8 cellular contexts compared by ENCODE assay signal in genomic region chr11:8683115-8683807, GRCh38. TPM values are rescaled to one million over a fixed set of nuclear protein-coding genes. Genes with fewer than 3 reads are reported as not detected.
A peak's percentile ranks its signal among the peaks of the same experiment; 100 is the strongest.
DNase-seq lines count a peak whose midpoint lies in the region; ATAC-seq and TF ChIP-seq lines count a peak whose summit lies in the region.

No MANE protein-coding gene starts in this region.

- peaks cover 66% of the 10 kb centered on the region for H3K36me3 Mint-ChIP-seq in activated CD4-positive, alpha-beta T cell treated with anti-CD3 and anti-CD28 coated beads, Interleukin-2, amount 10 ng/mL, durations not matched to agents 24 days and 14 days (ENCODE audit: low read depth)
- peaks cover 11% of the 10 kb centered on the region for H3K36me3 Mint-ChIP-seq in T-helper 17 cell (ENCODE audit: low read depth)

- DNase-seq in activated CD4-positive, alpha-beta T cell treated with anti-CD3 and anti-CD28 coated beads, Interleukin-2, amount 10 ng/mL, durations not matched to agents 24 days and 14 days = no peak
- DNase-seq in activated CD4-positive, alpha-beta T cell treated with anti-CD3 and anti-CD28 coated beads for 48 hours = no peak
- peak in 1 of 3 donors; percentile 14 for DNase-seq in T-helper 17 cell
- DNase-seq in NCI-H2196 (lab: John Stamatoyannopoulos, UW; ENCODE audit: unreplicated experiment) = no peak

- peak overlapping the region; percentile 88 to 96 for H3K4me3 ChIP-seq in neutrophil (ENCODE audit: low read depth in 1 of 2, low read length in 1 of 2)

- intact Hi-C loops in activated CD4-positive, alpha-beta T cell treated with anti-CD3 and anti-CD28 coated beads, Interleukin-2, amount 10 ng/mL, durations not matched to agents 24 days and 14 days (cut with micrococcal nuclease) = loop anchor here (5.0 to 10.0 kb wide), 8 partner anchors 71 to 1772 kb away; partner anchors contain the start of genes ADM, AMPD3, EIF3F and IPO7

- H3K9me3 Mint-ChIP-seq in activated CD4-positive, alpha-beta T cell treated with anti-CD3 and anti-CD28 coated beads, Interleukin-2, amount 10 ng/mL, durations not matched to agents 24 days and 14 days = no peaks in the 10 kb centered on the region

- H3K9me3 ChIP-seq in T-helper 17 cell (ENCODE audit: control insufficient read depth, low read length, poor library complexity, severe bottlenecking) (no peaks in the 10 kb centered on the region), neutrophil (no peaks in the 10 kb centered on the region)

- H3K4me3 Mint-ChIP-seq in activated CD4-positive, alpha-beta T cell treated with anti-CD3 and anti-CD28 coated beads, Interleukin-2, amount 10 ng/mL, durations not matched to agents 24 days and 14 days = peak overlapping the region; percentile 97
- H3K4me3 Mint-ChIP-seq in T-helper 17 cell = peak overlapping the region; percentile 94

- ATAC-seq in T-helper 17 cell (peak; percentile 2), esophagus mucosa (peak; percentile 27), HG03469 (IDR thresholded peaks at IDR 0.05; ENCODE audit: unreplicated experiment) (no peak), GM19023 (IDR thresholded peaks at IDR 0.05; ENCODE audit: unreplicated experiment) (no peak)

- H3K27ac ChIP-seq in neutrophil = peak overlapping the region; percentile 93

- no peaks in the 10 kb centered on the region for H3K27me3 Mint-ChIP-seq in activated CD4-positive, alpha-beta T cell treated with anti-CD3 and anti-CD28 coated beads, Interleukin-2, amount 10 ng/mL, durations not matched to agents 24 days and 14 days
- H3K27me3 Mint-ChIP-seq in T-helper 17 cell = no peaks in the 10 kb centered on the region

- H3K4me1 Mint-ChIP-seq in activated CD4-positive, alpha-beta T cell treated with anti-CD3 and anti-CD28 coated beads, Interleukin-2, amount 10 ng/mL, durations not matched to agents 24 days and 14 days = peaks cover 34% of the 10 kb centered on the region
- H3K4me1 Mint-ChIP-seq in T-helper 17 cell = peaks cover 35% of the 10 kb centered on the region

- H3K27me3 ChIP-seq in neutrophil = no peaks in the 10 kb centered on the region

- peaks cover 33% of the 10 kb centered on the region for H3K36me3 ChIP-seq in neutrophil

- TF ChIP-seq CTCF in neutrophil (IDR thresholded peaks at IDR 0.05) = no peak

- H3K27ac Mint-ChIP-seq in activated CD4-positive, alpha-beta T cell treated with anti-CD3 and anti-CD28 coated beads, Interleukin-2, amount 10 ng/mL, durations not matched to agents 24 days and 14 days = peak overlapping the region; percentile 95
- H3K27ac Mint-ChIP-seq in T-helper 17 cell = peak overlapping the region; percentile 95

- H3K4me1 ChIP-seq in neutrophil (ENCODE audit: control insufficient read depth in 1 of 2, insufficient read depth in 1 of 2, low read depth in 1 of 2, low read length in 1 of 2) = peaks cover 28 to 29% of the 10 kb centered on the region in 2 experiments

RNA-seq across cellular contexts. Expression of gene RPL27A, which starts 0.7 kb away (rescaled TPM):
- 738 and 745 TPM in 2 replicates for total RNA-seq in activated CD4-positive, alpha-beta T cell treated with anti-CD3 and anti-CD28 coated beads, Interleukin-2, amount 10 ng/mL, durations not matched to agents 24 days and 14 days
- total RNA-seq in T-helper 17 cell (1,000 to 10,000 TPM; 1,682 to 1,804 TPM), esophagus mucosa (1,154 TPM)

RNA-seq across cellular contexts. Expression of gene TRIM66, which starts 0.8 kb away (rescaled TPM):
- 11.9 and 13.4 TPM in 2 replicates for total RNA-seq in activated CD4-positive, alpha-beta T cell treated with anti-CD3 and anti-CD28 coated beads, Interleukin-2, amount 10 ng/mL, durations not matched to agents 24 days and 14 days
- total RNA-seq in T-helper 17 cell (10 to 100 TPM; 20.0 to 23.5 TPM), esophagus mucosa (11.8 TPM)

Comparison
In these comparisons a context has a peak if more than half of its experiments do, and no peak if none do; other contexts are left out.
1. ATAC-seq: peak in T-helper 17 cell (single experiment) and esophagus mucosa (single experiment); none in HG03469 (single experiment) and GM19023 (single experiment).